In genomic region chr1:94549706-94550105, GRCh38 we compare ENCODE assay signal across 17 cellular contexts. TPM values are rescaled to one million over a fixed set of nuclear protein-coding genes. Genes with fewer than 3 reads are reported as not detected.
DNase-seq lines count a peak whose midpoint lies in the region; ATAC-seq and TF ChIP-seq lines count a peak whose summit lies in the region.
"Had no signal": no experiment of that assay in that cellular context is flagged by ENCODE, and none has a peak within 500 bp of the region (broad histone marks: within the 10 kb centered on the region; RNA-seq: fewer than 3 reads in every experiment).

No MANE protein-coding gene starts in this region.

- H3K9me3 ChIP-seq in RWPE2 (ENCODE audit: severe bottlenecking) (no peaks in the 10 kb centered on the region), esophagus (ENCODE audit: control insufficient read depth in 2 of 2, insufficient read depth in 1 of 2, low read depth in 1 of 2, low read length in 1 of 2) (no peaks in the 10 kb centered on the region), stomach (no peaks in the 10 kb centered on the region), testis (no peaks in the 10 kb centered on the region)
- H3K9me3 ChIP-seq: SJCRH30 had no signal

- H3K4me3 Mint-ChIP-seq in mesothelial cell of epicardium = no peak overlapping the region
- H3K4me3 Mint-ChIP-seq: CD8-positive, alpha-beta memory T cell had no signal

- no peaks in the 10 kb centered on the region for H3K27me3 Mint-ChIP-seq in mesothelial cell of epicardium (ENCODE audit: low read depth)

- H3K27me3 ChIP-seq in RWPE2 (ENCODE audit: insufficient read depth, poor library complexity, severe bottlenecking) = no peaks in the 10 kb centered on the region
- no peaks in the 10 kb centered on the region for H3K27me3 ChIP-seq in esophagus (ENCODE audit: control insufficient read depth in 1 of 2, insufficient read depth in 2 of 2, low read length in 2 of 2)
- H3K27me3 ChIP-seq in stomach = no peaks in the 10 kb centered on the region
- no peaks in the 10 kb centered on the region for H3K27me3 ChIP-seq in testis
- H3K27me3 ChIP-seq: SJCRH30 had no signal

- peaks cover 54% of the 10 kb centered on the region for H3K4me1 Mint-ChIP-seq in mesothelial cell of epicardium
- H3K4me1 Mint-ChIP-seq: CD8-positive, alpha-beta memory T cell had no signal

- peak; percentile 14 for TF ChIP-seq EP300 in stomach (IDR thresholded peaks at IDR 0.05)

- intact Hi-C loops in stomach (cut with DNase I; ENCODE audit: low total_unique reads) = no loop called here
- intact Hi-C loops in testis (cut with DNase I; ENCODE audit: low total_unique reads) = no loop called here

- TF ChIP-seq POLR2A in stomach (IDR thresholded peaks at IDR 0.05) = no peak
- no peak for TF ChIP-seq POLR2A in testis (IDR thresholded peaks at IDR 0.05)

- TF ChIP-seq CTCF in RWPE2 (IDR thresholded peaks at IDR 0.05; ENCODE audit: poor library complexity, severe bottlenecking) = no peak
- TF ChIP-seq CTCF in mesothelial cell of epicardium (IDR thresholded peaks at IDR 0.05; ENCODE audit: unreplicated experiment) = no peak
- TF ChIP-seq CTCF in stomach (IDR thresholded peaks at IDR 0.05) = no peak
- no peak for TF ChIP-seq CTCF in testis (IDR thresholded peaks at IDR 0.05)

- DNase-seq in RWPE2 (ENCODE audit: low spot score) (no peak), mesothelial cell of epicardium (ENCODE audit: low spot score in 2 of 2, unreplicated experiment in 2 of 2) (no peak), stomach (no peak), testis (no peak), NCI-H226 (no peak), ecto neural progenitor cell (ENCODE audit: low spot score) (no peak)
- DNase-seq: C1 segment of cervical spinal cord; CD8-positive, alpha-beta memory T cell; DMS79; NCI-H1048; NCI-H1436; NCI-H1930; NCI-H345; NCI-H524 treated with DMSO at 0.1 percent for 48 hours; PC-3 had no signal

- H3K36me3 ChIP-seq in RWPE2 (ENCODE audit: low read depth) (no peaks in the 10 kb centered on the region; the same call in 1 of the 2 replicates), esophagus (ENCODE audit: control insufficient read depth in 2 of 2, insufficient read depth in 2 of 2, low read length in 1 of 2) (no peaks in the 10 kb centered on the region), stomach (no peaks in the 10 kb centered on the region), testis (ENCODE audit: low read depth, missing control alignments) (no peaks in the 10 kb centered on the region)
- H3K36me3 ChIP-seq: SJCRH30 had no signal

- peak; percentile 42 for ATAC-seq in RWPE2 (ENCODE audit: low read depth)
- ATAC-seq: PC-3 had no signal

- H3K4me3 ChIP-seq in RWPE2 (ENCODE audit: severe bottlenecking) (no peak overlapping the region), esophagus (ENCODE audit: low read depth in 1 of 2, low read length in 2 of 2) (no peak overlapping the region), stomach (no peak overlapping the region), testis (no peak overlapping the region)

- no peaks in the 10 kb centered on the region for H3K36me3 Mint-ChIP-seq in mesothelial cell of epicardium
- H3K36me3 Mint-ChIP-seq: CD8-positive, alpha-beta memory T cell had no signal

- H3K27ac ChIP-seq in RWPE2 (ENCODE audit: poor library complexity, severe bottlenecking) (peak overlapping the region; percentile 88), esophagus (ENCODE audit: low read depth in 2 of 2, low read length in 1 of 2) (peak overlapping the region; percentile 4 to 81), stomach (peak overlapping the region in 4 of 5 donors; percentile 72 to 87 (median 78)), testis (peak overlapping the region in 1 of 2 donors; percentile 84)

- H3K4me1 ChIP-seq in RWPE2 (ENCODE audit: insufficient read depth, poor library complexity, severe bottlenecking) (peaks cover 58% of the 10 kb centered on the region), esophagus (ENCODE audit: control insufficient read depth in 2 of 2, insufficient read depth in 2 of 2, low read length in 1 of 2) (peaks cover 3 to 12% of the 10 kb centered on the region in 2 donors), stomach (peaks cover 16 to 55% (median 40%) of the 10 kb centered on the region in 4 donors), testis (peaks cover 46% of the 10 kb centered on the region)

- peaks cover 5% of the 10 kb centered on the region for H3K9me3 Mint-ChIP-seq in mesothelial cell of epicardium
- H3K9me3 Mint-ChIP-seq: CD8-positive, alpha-beta memory T cell had no signal

- WGBS in esophagus, 2 donors = 50 to 61% methylated on average over 5 of the region's 5 CpGs
- 59 to 68% (median 65%) methylated on average over 5 of the region's 5 CpGs for WGBS in stomach, 5 donors
- WGBS in testis, 2 donors = 88 to 93% methylated on average over 5 of the region's 5 CpGs

- H3K27ac Mint-ChIP-seq in mesothelial cell of epicardium = peak overlapping the region; percentile 39

RNA-seq across cellular contexts. Expression of gene F3, which starts 8.1 kb away (rescaled TPM):
- polyA plus RNA-seq in esophagus = 10 to 100 TPM; 28.7 to 39.1 TPM
- total RNA-seq in mesothelial cell of epicardium = 23.9 to 28.8 TPM (median 25.2 TPM) in 3 replicates
- 100 to 1,000 TPM in 3 of 5 donors, 10 to 100 TPM in 2; 36.6 to 206 (median 108) TPM for total RNA-seq in stomach
- 10 to 100 TPM; 40.7 to 67.2 (median 43.8) TPM for polyA plus RNA-seq in stomach
- 100 to 1,000 TPM; 111 to 135 TPM for total RNA-seq in testis
- 51.6 TPM for polyA plus RNA-seq in testis (ENCODE audit: insufficient read depth, low read depth, low replicate concordance)
- polyA plus RNA-seq: CD8-positive, alpha-beta memory T cell had no signal
